Comparison of ENCODE assay signal across 7 cellular contexts in the genomic region with DNA sequence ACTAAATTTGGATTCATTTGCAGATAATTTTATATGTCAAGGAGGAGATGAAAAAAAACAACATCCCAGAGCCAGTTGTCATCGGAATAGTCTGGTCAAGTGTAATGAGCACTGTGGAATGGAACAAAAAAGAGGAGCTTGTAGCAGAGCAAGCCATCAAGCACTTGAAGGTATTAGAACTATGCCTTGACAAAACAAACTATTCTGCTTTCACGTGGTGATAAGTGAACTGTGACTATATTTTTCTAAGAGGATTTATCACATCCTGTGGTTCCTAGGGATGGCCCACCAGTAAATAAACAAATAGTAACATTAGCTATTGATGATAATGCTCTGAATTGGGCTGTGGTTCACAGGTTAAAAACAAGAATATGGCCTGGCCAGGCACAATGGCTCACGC. TPM values are rescaled to one million over a fixed set of nuclear protein-coding genes. Genes with fewer than 3 reads are reported as not detected.
DNase-seq lines count a peak whose midpoint lies in the region; ATAC-seq and TF ChIP-seq lines count a peak whose summit lies in the region.
"Not testable (repeated sequence)": the region's sequence is repeated elsewhere in the genome, so short reads cannot be mapped to it uniquely, and the experiment has no call there.

No MANE protein-coding gene starts in this region.

- peak; percentile 27 for DNase-seq in EL
- not testable (repeated sequence) for DNase-seq in activated CD4-positive, alpha-beta memory T cell treated with anti-CD3 and anti-CD28 coated beads for 36 hours; activated naive CD8-positive, alpha-beta T cell treated with anti-CD3 and anti-CD28 coated beads, Interleukin-2, amount 50 U/mL, for 24 hours; natural killer cell; stimulated activated naive CD8-positive, alpha-beta T cell treated with anti-CD3 and anti-CD28 coated beads, Interleukin-15, amount 100 ng/mL, for 72 hours
- DNase-seq in hepatic stellate cell (ENCODE audit: low spot score), result peak; percentile 20

- intact Hi-C loops in activated CD4-positive, alpha-beta memory T cell treated with anti-CD3 and anti-CD28 coated beads for 36 hours (cut with micrococcal nuclease); natural killer cell (cut with micrococcal nuclease): not testable (repeated sequence)

- POLR2A ChIA-PET in activated CD4-positive, alpha-beta memory T cell treated with anti-CD3 and anti-CD28 coated beads for 36 hours (lab: Charles Lee), result interaction anchor here (0.9 to 2.0 kb wide), 4 partner anchors 25 to 105 kb away, joined by 3 to 4 read pairs (median 4); no protein-coding TSS in a partner anchor

- not testable (repeated sequence) for H3K4me3 Mint-ChIP-seq in activated CD4-positive, alpha-beta memory T cell treated with anti-CD3 and anti-CD28 coated beads for 36 hours; activated T-helper 17 cell treated with anti-CD3 and anti-CD28 coated beads, Interleukin-2, amount 50 U/mL, for 72 hours; activated naive CD8-positive, alpha-beta T cell treated with anti-CD3 and anti-CD28 coated beads, Interleukin-2, amount 50 U/mL, for 24 hours; natural killer cell; stimulated activated naive CD8-positive, alpha-beta T cell treated with anti-CD3 and anti-CD28 coated beads, Interleukin-15, amount 100 ng/mL, for 72 hours

- TF ChIP-seq CTCF in natural killer cell (IDR thresholded peaks at IDR 0.05), result not testable (repeated sequence)

- peaks cover 53% of the 10 kb centered on the region for H3K4me1 Mint-ChIP-seq in activated CD4-positive, alpha-beta memory T cell treated with anti-CD3 and anti-CD28 coated beads for 36 hours (ENCODE audit: low read depth)
- peaks cover 41% of the 10 kb centered on the region for H3K4me1 Mint-ChIP-seq in activated T-helper 17 cell treated with anti-CD3 and anti-CD28 coated beads, Interleukin-2, amount 50 U/mL, for 72 hours
- H3K4me1 Mint-ChIP-seq in activated naive CD8-positive, alpha-beta T cell treated with anti-CD3 and anti-CD28 coated beads, Interleukin-2, amount 50 U/mL, for 24 hours, result peaks cover 55% of the 10 kb centered on the region
- H3K4me1 Mint-ChIP-seq in natural killer cell, result peaks cover 33 to 54% of the 10 kb centered on the region in 2 donors
- peaks cover 69% of the 10 kb centered on the region for H3K4me1 Mint-ChIP-seq in stimulated activated naive CD8-positive, alpha-beta T cell treated with anti-CD3 and anti-CD28 coated beads, Interleukin-15, amount 100 ng/mL, for 72 hours

- CTCF ChIA-PET in activated CD4-positive, alpha-beta memory T cell treated with anti-CD3 and anti-CD28 coated beads for 36 hours (lab: Charles Lee), result interaction anchor here (0.6 to 1.5 kb wide), 3 partner anchors 35 to 106 kb away, joined by 4 to 7 read pairs (median 5); no protein-coding TSS in a partner anchor

- H3K27me3 Mint-ChIP-seq in activated CD4-positive, alpha-beta memory T cell treated with anti-CD3 and anti-CD28 coated beads for 36 hours; activated T-helper 17 cell treated with anti-CD3 and anti-CD28 coated beads, Interleukin-2, amount 50 U/mL, for 72 hours; activated naive CD8-positive, alpha-beta T cell treated with anti-CD3 and anti-CD28 coated beads, Interleukin-2, amount 50 U/mL, for 24 hours; natural killer cell (ENCODE audit: low read depth in 2 of 2); stimulated activated naive CD8-positive, alpha-beta T cell treated with anti-CD3 and anti-CD28 coated beads, Interleukin-15, amount 100 ng/mL, for 72 hours: not testable (repeated sequence)

- peaks cover 69% of the 10 kb centered on the region for H3K36me3 Mint-ChIP-seq in activated CD4-positive, alpha-beta memory T cell treated with anti-CD3 and anti-CD28 coated beads for 36 hours
- H3K36me3 Mint-ChIP-seq in activated T-helper 17 cell treated with anti-CD3 and anti-CD28 coated beads, Interleukin-2, amount 50 U/mL, for 72 hours (ENCODE audit: low read depth), result peaks cover 87% of the 10 kb centered on the region
- peaks cover 82% of the 10 kb centered on the region for H3K36me3 Mint-ChIP-seq in activated naive CD8-positive, alpha-beta T cell treated with anti-CD3 and anti-CD28 coated beads, Interleukin-2, amount 50 U/mL, for 24 hours (ENCODE audit: low read depth)
- H3K36me3 Mint-ChIP-seq in natural killer cell, result peaks cover 58% of the 10 kb centered on the region

- H3K27ac Mint-ChIP-seq in activated CD4-positive, alpha-beta memory T cell treated with anti-CD3 and anti-CD28 coated beads for 36 hours, result peak overlapping the region; percentile 1
- H3K27ac Mint-ChIP-seq in activated T-helper 17 cell treated with anti-CD3 and anti-CD28 coated beads, Interleukin-2, amount 50 U/mL, for 72 hours, result peak overlapping the region; percentile 26
- peak overlapping the region; percentile 44 for H3K27ac Mint-ChIP-seq in activated naive CD8-positive, alpha-beta T cell treated with anti-CD3 and anti-CD28 coated beads, Interleukin-2, amount 50 U/mL, for 24 hours
- H3K27ac Mint-ChIP-seq in natural killer cell, result peak overlapping the region; percentile 40 to 93
- peak overlapping the region; percentile 34 to 41 for H3K27ac Mint-ChIP-seq in stimulated activated naive CD8-positive, alpha-beta T cell treated with anti-CD3 and anti-CD28 coated beads, Interleukin-15, amount 100 ng/mL, for 72 hours

- not testable (repeated sequence) for ATAC-seq in activated T-helper 17 cell treated with anti-CD3 and anti-CD28 coated beads, Interleukin-2, amount 50 U/mL, for 72 hours (replicated peaks); activated naive CD8-positive, alpha-beta T cell treated with anti-CD3 and anti-CD28 coated beads, Interleukin-2, amount 50 U/mL, for 24 hours; natural killer cell; stimulated activated naive CD8-positive, alpha-beta T cell treated with anti-CD3 and anti-CD28 coated beads, Interleukin-15, amount 100 ng/mL, for 72 hours

- not testable (repeated sequence) for H3K9me3 Mint-ChIP-seq in activated CD4-positive, alpha-beta memory T cell treated with anti-CD3 and anti-CD28 coated beads for 36 hours; activated T-helper 17 cell treated with anti-CD3 and anti-CD28 coated beads, Interleukin-2, amount 50 U/mL, for 72 hours; activated naive CD8-positive, alpha-beta T cell treated with anti-CD3 and anti-CD28 coated beads, Interleukin-2, amount 50 U/mL, for 24 hours; natural killer cell; stimulated activated naive CD8-positive, alpha-beta T cell treated with anti-CD3 and anti-CD28 coated beads, Interleukin-15, amount 100 ng/mL, for 72 hours

RNA-seq across cellular contexts. Expression of gene BZW1, which starts 7.0 kb away (rescaled TPM):
- 100 to 1,000 TPM; 416 to 423 TPM for total RNA-seq in activated CD4-positive, alpha-beta memory T cell treated with anti-CD3 and anti-CD28 coated beads for 36 hours
- total RNA-seq in activated T-helper 17 cell treated with anti-CD3 and anti-CD28 coated beads, Interleukin-2, amount 50 U/mL, for 72 hours, result 100 to 1,000 TPM; 365 to 482 TPM
- 100 to 1,000 TPM; 393 to 417 (median 411) TPM for total RNA-seq in natural killer cell

RNA-seq across cellular contexts. Expression of gene CLK1, which starts 45.7 kb away (rescaled TPM):
- 100 to 1,000 TPM; 112 to 114 TPM for total RNA-seq in activated CD4-positive, alpha-beta memory T cell treated with anti-CD3 and anti-CD28 coated beads for 36 hours
- 100 to 1,000 TPM; 127 to 381 TPM for total RNA-seq in activated T-helper 17 cell treated with anti-CD3 and anti-CD28 coated beads, Interleukin-2, amount 50 U/mL, for 72 hours
- total RNA-seq in natural killer cell, result 1,000 to 10,000 TPM in 2 of 3 donors, 100 to 1,000 TPM in 1; 975 to 1,296 (median 1,070) TPM

Comparison
In these comparisons a context has a peak if more than half of its experiments do, and no peak if none do; other contexts are left out.
1. H3K27ac Mint-ChIP-seq: peak in every context shown above with its lines; median percentile 66 in natural killer cell; 44 in activated naive CD8-positive, alpha-beta T cell treated with anti-CD3 and anti-CD28 coated beads, Interleukin-2, amount 50 U/mL, for 24 hours; 38 in stimulated activated naive CD8-positive, alpha-beta T cell treated with anti-CD3 and anti-CD28 coated beads, Interleukin-15, amount 100 ng/mL, for 72 hours; 26 in activated T-helper 17 cell treated with anti-CD3 and anti-CD28 coated beads, Interleukin-2, amount 50 U/mL, for 72 hours; 1 in activated CD4-positive, alpha-beta memory T cell treated with anti-CD3 and anti-CD28 coated beads for 36 hours.